Comparison of ENCODE assay signal across 1 cellular context in the genomic region with DNA sequence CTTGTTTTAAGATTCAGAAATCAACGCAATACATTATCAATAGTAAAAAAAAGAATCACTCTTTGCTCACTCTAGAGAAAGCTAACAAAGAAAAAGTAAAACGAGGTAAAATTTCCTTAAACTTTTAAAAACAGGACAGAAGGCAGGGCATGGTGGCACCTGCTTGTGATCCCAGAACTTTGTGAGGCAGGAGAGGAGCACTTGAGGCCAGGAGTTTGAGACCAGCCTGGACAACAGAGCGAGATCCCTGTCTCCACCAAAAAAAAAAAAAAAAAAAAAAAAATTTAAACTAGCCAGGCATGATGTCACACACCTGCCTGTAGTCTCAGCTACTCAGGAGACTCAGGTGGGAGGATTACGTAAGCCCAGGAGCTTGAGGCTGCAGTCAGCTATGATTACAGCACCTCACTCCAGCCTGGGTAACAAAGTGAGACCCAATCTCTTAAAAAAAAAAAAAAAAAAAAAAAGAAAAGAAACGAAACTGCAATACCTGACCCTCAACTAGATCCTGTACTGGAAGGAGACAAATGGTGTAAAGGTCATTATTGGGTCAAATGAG.
TF ChIP-seq lines count a peak whose summit lies in the region.

No MANE protein-coding gene starts in this region.

TF ChIP-seq in GM23338, 12 proteins besides CTCF, POLR2A, EP300 and RAD21 (continued from another document):
- TF ChIP-seq, protein P1, sequence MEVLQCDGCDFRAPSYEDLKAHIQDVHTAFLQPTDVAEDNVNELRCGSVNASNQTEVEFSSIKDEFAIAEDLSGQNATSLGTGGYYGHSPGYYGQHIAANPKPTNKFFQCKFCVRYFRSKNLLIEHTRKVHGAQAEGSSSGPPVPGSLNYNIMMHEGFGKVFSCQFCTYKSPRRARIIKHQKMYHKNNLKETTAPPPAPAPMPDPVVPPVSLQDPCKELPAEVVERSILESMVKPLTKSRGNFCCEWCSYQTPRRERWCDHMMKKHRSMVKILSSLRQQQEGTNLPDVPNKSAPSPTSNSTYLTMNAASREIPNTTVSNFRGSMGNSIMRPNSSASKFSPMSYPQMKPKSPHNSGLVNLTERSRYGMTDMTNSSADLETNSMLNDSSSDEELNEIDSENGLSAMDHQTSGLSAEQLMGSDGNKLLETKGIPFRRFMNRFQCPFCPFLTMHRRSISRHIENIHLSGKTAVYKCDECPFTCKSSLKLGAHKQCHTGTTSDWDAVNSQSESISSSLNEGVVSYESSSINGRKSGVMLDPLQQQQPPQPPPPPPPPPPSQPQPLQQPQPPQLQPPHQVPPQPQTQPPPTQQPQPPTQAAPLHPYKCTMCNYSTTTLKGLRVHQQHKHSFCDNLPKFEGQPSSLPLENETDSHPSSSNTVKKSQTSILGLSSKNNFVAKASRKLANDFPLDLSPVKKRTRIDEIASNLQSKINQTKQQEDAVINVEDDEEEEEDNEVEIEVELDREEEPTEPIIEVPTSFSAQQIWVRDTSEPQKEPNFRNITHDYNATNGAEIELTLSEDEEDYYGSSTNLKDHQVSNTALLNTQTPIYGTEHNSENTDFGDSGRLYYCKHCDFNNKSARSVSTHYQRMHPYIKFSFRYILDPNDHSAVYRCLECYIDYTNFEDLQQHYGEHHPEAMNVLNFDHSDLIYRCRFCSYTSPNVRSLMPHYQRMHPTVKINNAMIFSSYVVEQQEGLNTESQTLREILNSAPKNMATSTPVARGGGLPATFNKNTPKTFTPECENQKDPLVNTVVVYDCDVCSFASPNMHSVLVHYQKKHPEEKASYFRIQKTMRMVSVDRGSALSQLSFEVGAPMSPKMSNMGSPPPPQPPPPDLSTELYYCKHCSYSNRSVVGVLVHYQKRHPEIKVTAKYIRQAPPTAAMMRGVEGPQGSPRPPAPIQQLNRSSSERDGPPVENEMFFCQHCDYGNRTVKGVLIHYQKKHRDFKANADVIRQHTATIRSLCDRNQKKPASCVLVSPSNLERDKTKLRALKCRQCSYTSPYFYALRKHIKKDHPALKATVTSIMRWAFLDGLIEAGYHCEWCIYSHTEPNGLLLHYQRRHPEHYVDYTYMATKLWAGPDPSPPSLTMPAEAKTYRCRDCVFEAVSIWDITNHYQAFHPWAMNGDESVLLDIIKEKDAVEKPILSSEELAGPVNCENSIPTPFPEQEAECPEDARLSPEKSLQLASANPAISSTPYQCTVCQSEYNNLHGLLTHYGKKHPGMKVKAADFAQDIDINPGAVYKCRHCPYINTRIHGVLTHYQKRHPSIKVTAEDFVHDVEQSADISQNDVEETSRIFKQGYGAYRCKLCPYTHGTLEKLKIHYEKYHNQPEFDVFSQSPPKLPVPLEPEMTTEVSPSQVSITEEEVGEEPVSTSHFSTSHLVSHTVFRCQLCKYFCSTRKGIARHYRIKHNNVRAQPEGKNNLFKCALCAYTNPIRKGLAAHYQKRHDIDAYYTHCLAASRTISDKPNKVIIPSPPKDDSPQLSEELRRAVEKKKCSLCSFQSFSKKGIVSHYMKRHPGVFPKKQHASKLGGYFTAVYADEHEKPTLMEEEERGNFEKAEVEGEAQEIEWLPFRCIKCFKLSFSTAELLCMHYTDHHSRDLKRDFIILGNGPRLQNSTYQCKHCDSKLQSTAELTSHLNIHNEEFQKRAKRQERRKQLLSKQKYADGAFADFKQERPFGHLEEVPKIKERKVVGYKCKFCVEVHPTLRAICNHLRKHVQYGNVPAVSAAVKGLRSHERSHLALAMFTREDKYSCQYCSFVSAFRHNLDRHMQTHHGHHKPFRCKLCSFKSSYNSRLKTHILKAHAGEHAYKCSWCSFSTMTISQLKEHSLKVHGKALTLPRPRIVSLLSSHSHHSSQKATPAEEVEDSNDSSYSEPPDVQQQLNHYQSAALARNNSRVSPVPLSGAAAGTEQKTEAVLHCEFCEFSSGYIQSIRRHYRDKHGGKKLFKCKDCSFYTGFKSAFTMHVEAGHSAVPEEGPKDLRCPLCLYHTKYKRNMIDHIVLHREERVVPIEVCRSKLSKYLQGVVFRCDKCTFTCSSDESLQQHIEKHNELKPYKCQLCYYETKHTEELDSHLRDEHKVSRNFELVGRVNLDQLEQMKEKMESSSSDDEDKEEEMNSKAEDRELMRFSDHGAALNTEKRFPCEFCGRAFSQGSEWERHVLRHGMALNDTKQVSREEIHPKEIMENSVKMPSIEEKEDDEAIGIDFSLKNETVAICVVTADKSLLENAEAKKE (CRISPR knock-in tag; IDR thresholded peaks at IDR 0.05) = no peak
